ENCODE assay signal across 21 cellular contexts in genomic region chr2:240293865-240294461, GRCh38.
DNase-seq lines count a peak whose midpoint lies in the region; ATAC-seq and TF ChIP-seq lines count a peak whose summit lies in the region.
"Had no signal": no experiment of that assay in that cellular context is flagged by ENCODE, and none has a peak within 500 bp of the region (broad histone marks: within the 10 kb centered on the region; RNA-seq: fewer than 3 reads in every experiment).

No MANE protein-coding gene starts in this region.

- no peak overlapping the region for H2BK12ac ChIP-seq in neuronal stem cell (ENCODE audit: low read length)

- H3K14ac ChIP-seq in neuronal stem cell (ENCODE audit: low read length): peak overlapping the region; percentile 77

- H3K27ac ChIP-seq in endodermal cell (ENCODE audit: low read depth, low read length): no peak overlapping the region
- no peak overlapping the region for H3K27ac ChIP-seq in neuronal stem cell (replicated peaks; ENCODE audit: low read length)
- H3K27ac ChIP-seq: 22Rv1, KMS-11, left lung, VCaP had no signal

- no peak overlapping the region for H3K23ac ChIP-seq in neuronal stem cell (ENCODE audit: low read depth, low read length, poor library complexity)

- TF ChIP-seq CTCF in endodermal cell (conservative IDR thresholded peaks at IDR 0.05): no peak

- no peak overlapping the region for H3K18ac ChIP-seq in neuronal stem cell (ENCODE audit: low read length)

- no peak overlapping the region for H3K4me3 ChIP-seq in endodermal cell (ENCODE audit: low read length)
- no peak overlapping the region for H3K4me3 ChIP-seq in neuronal stem cell (ENCODE audit: low read length in 2 of 2)
- H3K4me3 ChIP-seq: left lung had no signal

- H3K4me2 ChIP-seq in neuronal stem cell (ENCODE audit: insufficient read depth, low read length, poor library complexity, severe bottlenecking): no peak overlapping the region
- H3K4me2 ChIP-seq: KMS-11 had no signal

- peaks cover 3% of the 10 kb centered on the region for H3K4me1 ChIP-seq in endodermal cell (ENCODE audit: control insufficient read depth, insufficient read depth, low read length)
- peaks cover 4 to 8% of the 10 kb centered on the region in 2 donors for H3K4me1 ChIP-seq in neuronal stem cell (ENCODE audit: control insufficient read depth in 2 of 2, insufficient read depth in 1 of 2, low read depth in 1 of 2, low read length in 2 of 2)
- H3K4me1 ChIP-seq: left lung had no signal

- no peak overlapping the region for H4K8ac ChIP-seq in neuronal stem cell (ENCODE audit: low read depth, low read length)

- no peaks in the 10 kb centered on the region for H3K9me3 Mint-ChIP-seq in endodermal cell
- H3K9me3 Mint-ChIP-seq: CD14-positive monocyte, naive B cell had no signal

- no peak overlapping the region for H3K4me3 Mint-ChIP-seq in endodermal cell
- H3K4me3 Mint-ChIP-seq: activated CD8-positive, alpha-beta memory T cell treated with anti-CD3 and anti-CD28 coated beads, Interleukin-2, amount 10 ng/mL, durations not matched to agents 7 days and 5 days; CD14-positive monocyte; naive B cell had no signal

- H4K91ac ChIP-seq in neuronal stem cell (ENCODE audit: low read depth, low read length, poor library complexity): no peak overlapping the region

- no peak overlapping the region for H3K4ac ChIP-seq in neuronal stem cell (ENCODE audit: low read length)

- H3K9ac ChIP-seq in endodermal cell (ENCODE audit: extremely low read depth, low read length, poor library complexity, severe bottlenecking): no peak overlapping the region
- no peak overlapping the region for H3K9ac ChIP-seq in neuronal stem cell (ENCODE audit: low read depth, low read length, poor library complexity)
- H3K9ac ChIP-seq: KMS-11 had no signal

- DNase-seq in NCI-H1417 (lab: John Stamatoyannopoulos, UW) (peak in 2 of 3 experiments; percentile 44 to 53), NCI-H1417 treated with DMSO at 0.1 percent for 48 hours (lab: John Stamatoyannopoulos, UW) (no peak), NCI-H2107 (lab: John Stamatoyannopoulos, UW) (peak; percentile 81), endodermal cell (peak; percentile 54), neuronal stem cell (ENCODE audit: low spot score) (no peak), COLO829 (ENCODE audit: low spot score) (no peak), NCI-H82 (lab: John Stamatoyannopoulos, UW) (no peak)
- DNase-seq: activated CD8-positive, alpha-beta memory T cell treated with anti-CD3 and anti-CD28 coated beads, Interleukin-2, amount 10 ng/mL, durations not matched to agents 7 days and 5 days; activated naive CD4-positive, alpha-beta T cell; dermis blood vessel endothelial cell; hypothalamus; naive B cell; NCI-H2081 treated with DMSO at 0.1 percent for 48 hours; PC-3; stimulated activated CD4-positive, alpha-beta T cell treated with anti-CD3 and anti-CD28 coated beads, Interleukin-1b, Interleukin-23, amount 100 ng/mL, for 48 hours had no signal

- WGBS in endodermal cell (ENCODE audit: insufficient coverage in 1 of 2, insufficient read length in 1 of 2), 2 experiments: 87 to 91% methylated on average over 12 to 15 of the region's 15 CpGs
- no CpG with 5 or more reads among the region's 15 CpGs for WGBS in neuronal stem cell (ENCODE audit: extremely low coverage in 2 of 2, insufficient read length in 2 of 2, insufficient replicate concordance in 1 of 2), 2 donors

- H3K36me3 ChIP-seq in endodermal cell (ENCODE audit: control insufficient read depth, insufficient read depth, low read length) (no peaks in the 10 kb centered on the region), neuronal stem cell (replicated peaks in 1 of 2; ENCODE audit: control insufficient read depth in 2 of 2, insufficient read depth in 2 of 2, low read length in 2 of 2) (no peaks in the 10 kb centered on the region)
- H3K36me3 ChIP-seq: left lung had no signal

- no peaks in the 10 kb centered on the region for H3K79me1 ChIP-seq in neuronal stem cell (ENCODE audit: low read depth, low read length)

- no peak overlapping the region for H2BK15ac ChIP-seq in neuronal stem cell (ENCODE audit: low read length)

- H3K9me3 ChIP-seq in endodermal cell (ENCODE audit: control insufficient read depth, low read length): no peaks in the 10 kb centered on the region
- H3K9me3 ChIP-seq in neuronal stem cell (replicated peaks in 1 of 2; ENCODE audit: control insufficient read depth in 2 of 2, insufficient read depth in 1 of 2, low read depth in 1 of 2, low read length in 2 of 2): no peaks in the 10 kb centered on the region
- H3K9me3 ChIP-seq: left lung had no signal

- no peak for ATAC-seq in GM19467 (IDR thresholded peaks at IDR 0.05; ENCODE audit: unreplicated experiment)
- ATAC-seq: activated CD8-positive, alpha-beta memory T cell treated with anti-CD3 and anti-CD28 coated beads, Interleukin-2, amount 10 ng/mL, durations not matched to agents 7 days and 5 days; left lung; PC-3 had no signal

- H2AK5ac ChIP-seq in neuronal stem cell (ENCODE audit: low read depth, low read length): peak overlapping the region; percentile 61

- H3K27me3 ChIP-seq in endodermal cell (ENCODE audit: control insufficient read depth, insufficient read depth, low read length, poor library complexity, severe bottlenecking) (no peaks in the 10 kb centered on the region), neuronal stem cell (ENCODE audit: control insufficient read depth in 3 of 3, insufficient read depth in 3 of 3, low read depth in 1 of 3, low read length in 3 of 3) (peaks cover 0 to 4% (median 0%) of the 10 kb centered on the region in 3 experiments)

- H2BK120ac ChIP-seq in neuronal stem cell (ENCODE audit: low read depth, low read length): no peak overlapping the region

- H3K36me3 Mint-ChIP-seq in endodermal cell (ENCODE audit: low read depth): no peaks in the 10 kb centered on the region
- H3K36me3 Mint-ChIP-seq: activated CD8-positive, alpha-beta memory T cell treated with anti-CD3 and anti-CD28 coated beads, Interleukin-2, amount 10 ng/mL, durations not matched to agents 7 days and 5 days; CD14-positive monocyte; naive B cell had no signal

- peaks cover 2% of the 10 kb centered on the region for H3K4me1 Mint-ChIP-seq in endodermal cell
- H3K4me1 Mint-ChIP-seq: activated CD8-positive, alpha-beta memory T cell treated with anti-CD3 and anti-CD28 coated beads, Interleukin-2, amount 10 ng/mL, durations not matched to agents 7 days and 5 days; CD14-positive monocyte; naive B cell had no signal

- H2AFZ ChIP-seq in neuronal stem cell (ENCODE audit: low read length): no peak overlapping the region

- no peak overlapping the region for H3K27ac Mint-ChIP-seq in endodermal cell
- H3K27ac Mint-ChIP-seq: activated CD8-positive, alpha-beta memory T cell treated with anti-CD3 and anti-CD28 coated beads, Interleukin-2, amount 10 ng/mL, durations not matched to agents 7 days and 5 days; naive B cell had no signal

- peaks cover 2% of the 10 kb centered on the region for H3K27me3 Mint-ChIP-seq in endodermal cell (ENCODE audit: insufficient read depth)
- H3K27me3 Mint-ChIP-seq: activated CD8-positive, alpha-beta memory T cell treated with anti-CD3 and anti-CD28 coated beads, Interleukin-2, amount 10 ng/mL, durations not matched to agents 7 days and 5 days had no signal

- H2BK5ac ChIP-seq in neuronal stem cell (ENCODE audit: low read length): no peak overlapping the region

Comparison
In these comparisons a context has a peak if more than half of its experiments do, and no peak if none do; other contexts are left out.
1. DNase-seq: peak in NCI-H1417 (2 of 3), NCI-H2107 (single experiment) and endodermal cell (single experiment); none in NCI-H1417 treated with DMSO at 0.1 percent for 48 hours (single experiment), neuronal stem cell (single experiment), COLO829 (single experiment) and NCI-H82 (single experiment).